9 cellular contexts compared by ENCODE assay signal in genomic region chr9:114098660-114099522, GRCh38. TPM values are rescaled to one million over a fixed set of nuclear protein-coding genes. Genes with fewer than 3 reads are reported as not detected.
DNase-seq lines count a peak whose midpoint lies in the region; ATAC-seq and TF ChIP-seq lines count a peak whose summit lies in the region.
"Had no signal": no experiment of that assay in that cellular context is flagged by ENCODE, and none has a peak within 500 bp of the region (broad histone marks: within the 10 kb centered on the region; RNA-seq: fewer than 3 reads in every experiment).

Gene KIF12, minus strand, starts transcription at chr9:114099292. Its CDS starts 16 bp downstream, at chr9:114099276.

- H3K27me3 ChIP-seq in ectodermal cell (ENCODE audit: control insufficient read depth, insufficient read depth, low read length, poor library complexity, severe bottlenecking) (peaks cover 39% of the 10 kb centered on the region), upper lobe of right lung (peaks cover 19% of the 10 kb centered on the region)

- H3K9me3 ChIP-seq in ectodermal cell (ENCODE audit: control insufficient read depth, low read length), result no peaks in the 10 kb centered on the region
- H3K9me3 ChIP-seq in mesodermal cell (ENCODE audit: control insufficient read depth, low read length), result peaks cover 9% of the 10 kb centered on the region
- no peaks in the 10 kb centered on the region for H3K9me3 ChIP-seq in upper lobe of right lung

- H3K27ac ChIP-seq in ectodermal cell (ENCODE audit: insufficient read depth, low read depth, low read length, poor library complexity, severe bottlenecking) (no peak within 1 kb of the TSS), mesodermal cell (ENCODE audit: low read depth, low read length, severe bottlenecking) (no peak within 1 kb of the TSS), upper lobe of right lung (no peak within 1 kb of the TSS)

- no peaks in the 10 kb centered on the region for H3K36me3 ChIP-seq in ectodermal cell (ENCODE audit: control insufficient read depth, insufficient read depth, low read length)
- H3K36me3 ChIP-seq in mesodermal cell (ENCODE audit: control insufficient read depth, insufficient read depth, low read length), result no peaks in the 10 kb centered on the region
- no peaks in the 10 kb centered on the region for H3K36me3 ChIP-seq in upper lobe of right lung

- ATAC-seq in upper lobe of right lung, result peak; percentile 86

- 15 to 18% methylated on average over 44 to 45 of the region's 45 CpGs for WGBS in ectodermal cell, 2 experiments
- WGBS in mesodermal cell (ENCODE audit: insufficient coverage in 2 of 2), 2 experiments, result 37 to 42% methylated on average over 24 to 27 of the region's 45 CpGs

- peak within 1 kb of the TSS; percentile 41 for H3K4me3 ChIP-seq in ectodermal cell (ENCODE audit: insufficient read depth, low read depth, low read length)
- H3K4me3 ChIP-seq in mesodermal cell (ENCODE audit: extremely low read depth, insufficient read depth, low read length, poor library complexity, severe bottlenecking), result peak within 1 kb of the TSS; percentile 38
- peak within 1 kb of the TSS; percentile 48 for H3K4me3 ChIP-seq in upper lobe of right lung

- DNase-seq in ELR (ENCODE audit: low read depth) (peak; percentile 35), NCI-H748 treated with DMSO at 0.1 percent for 48 hours (lab: John Stamatoyannopoulos, UW) (peak; percentile 41), upper lobe of right lung (peak; percentile 87), COLO829 (ENCODE audit: low spot score) (no peak), NCI-H1092 (lab: John Stamatoyannopoulos, UW) (no peak)
- no peak for DNase-seq in effector CD8-positive, alpha-beta T cell (lab: John Stamatoyannopoulos, UW)

- TF ChIP-seq CTCF in upper lobe of right lung (IDR thresholded peaks at IDR 0.05), result no peak

- intact Hi-C loops in upper lobe of right lung (cut with DNase I), result no loop called here

- H3K4me1 ChIP-seq in ectodermal cell (ENCODE audit: control insufficient read depth, insufficient read depth, low read length), result peaks cover 12% of the 10 kb centered on the region
- no peaks in the 10 kb centered on the region for H3K4me1 ChIP-seq in mesodermal cell (ENCODE audit: control insufficient read depth, insufficient read depth, low read length, poor library complexity, severe bottlenecking)
- H3K4me1 ChIP-seq in upper lobe of right lung, result peaks cover 6% of the 10 kb centered on the region

RNA-seq across cellular contexts. Expression of gene KIF12, which starts in this region (rescaled TPM):
- not detected for polyA plus RNA-seq in ectodermal cell (2013, experiment 1 of 4)
- 0.34 TPM for polyA plus RNA-seq in ectodermal cell (2013, experiment 2 of 4)
- polyA plus RNA-seq in ectodermal cell (2013, experiment 3 of 4), result 0.16 TPM
- polyA plus RNA-seq in ectodermal cell (2013, experiment 4 of 4), result 0.32 TPM
- polyA plus RNA-seq in mesodermal cell (2013, experiment 1 of 2), result 1.00 TPM
- polyA plus RNA-seq in mesodermal cell (2013, experiment 2 of 2), result 0.71 TPM
- 6.2 TPM for total RNA-seq in upper lobe of right lung
- total RNA-seq: HT1080 had no signal

Comparison
In these comparisons a context has a peak if more than half of its experiments do, and no peak if none do; other contexts are left out.
1. DNase-seq: peak in ELR (single experiment), NCI-H748 treated with DMSO at 0.1 percent for 48 hours (single experiment) and upper lobe of right lung (single experiment); none in COLO829 (single experiment), NCI-H1092 (single experiment) and effector CD8-positive, alpha-beta T cell (single experiment).
2. Peak in every context shown above with its lines, with median percentiles within 50 percentile points of each other: H3K4me3 ChIP-seq.